8 cellular contexts compared by ENCODE assay signal in genomic region chr1:145094655-145095211, GRCh38. TPM values are rescaled to one million over a fixed set of nuclear protein-coding genes. Genes with fewer than 3 reads are reported as not detected.
A peak's percentile ranks its signal among the peaks of the same experiment; 100 is the strongest.
DNase-seq lines count a peak whose midpoint lies in the region; ATAC-seq and TF ChIP-seq lines count a peak whose summit lies in the region.
"Not testable (repeated sequence)": the region's sequence is repeated elsewhere in the genome, so short reads cannot be mapped to it uniquely, and the experiment has no call there.

No MANE protein-coding gene starts in this region.

- not testable (repeated sequence) for H3K9me3 ChIP-seq in CD8-positive, alpha-beta T cell (ENCODE audit: low read length); OCI-LY7 (ENCODE audit: low read length)

- not testable (repeated sequence) for H3K79me2 ChIP-seq in OCI-LY7 (ENCODE audit: insufficient read depth, low read depth, low read length)

- not testable (repeated sequence) for H3K27me3 ChIP-seq in CD8-positive, alpha-beta T cell (ENCODE audit: insufficient read depth, low read length)

- not testable (repeated sequence) for TF ChIP-seq CTCF in CD8-positive, alpha-beta T cell (IDR thresholded peaks at IDR 0.05); OCI-LY7 (conservative IDR thresholded peaks at IDR 0.05; ENCODE audit: low read length); fibroblast of pulmonary artery (IDR thresholded peaks at IDR 0.05; ENCODE audit: low read length, missing control alignments); mesothelial cell of epicardium (IDR thresholded peaks at IDR 0.05; ENCODE audit: unreplicated experiment)

- ATAC-seq in CD8-positive, alpha-beta T cell: peak; percentile 0
- ATAC-seq in GM21390 (IDR thresholded peaks at IDR 0.05; ENCODE audit: unreplicated experiment): peak; percentile 5
- peak; percentile 7 for ATAC-seq in HG03045 (IDR thresholded peaks at IDR 0.05; ENCODE audit: unreplicated experiment)

- not testable (repeated sequence) for BruUV-seq in OCI-LY7 (replicated peaks; lab: Mats Ljungman, UMichigan)

- H3K27me3 Mint-ChIP-seq in CD8-positive, alpha-beta T cell (ENCODE audit: low read depth); mesothelial cell of epicardium (ENCODE audit: low read depth): not testable (repeated sequence)

- H3K4me1 Mint-ChIP-seq in CD8-positive, alpha-beta T cell (ENCODE audit: low read depth); mesothelial cell of epicardium: not testable (repeated sequence)

- H3K9me2 ChIP-seq in OCI-LY7 (ENCODE audit: insufficient read depth, low read length): not testable (repeated sequence)

- peak in 1 of 7 experiments; percentile 14 for DNase-seq in CD8-positive, alpha-beta T cell
- DNase-seq in OCI-LY7 (ENCODE audit: low spot score); fibroblast of pulmonary artery (ENCODE audit: low read depth): not testable (repeated sequence)
- peak; percentile 3 for DNase-seq in activated naive CD4-positive, alpha-beta T cell treated with Interleukin-2 at 50 U/mL for 16 hours
- DNase-seq in mesothelial cell of epicardium (ENCODE audit: low spot score in 2 of 2, unreplicated experiment in 2 of 2): peak in 1 of 2 experiments; percentile 41
- peak; percentile 27 for DNase-seq in stimulated activated CD8-positive, alpha-beta memory T cell treated with anti-CD3 and anti-CD28 coated beads, Interleukin-4, amount 100 ng/mL, for 48 hours

- H3K4me3 Mint-ChIP-seq in CD8-positive, alpha-beta T cell: peak overlapping the region; percentile 55
- H3K4me3 Mint-ChIP-seq in mesothelial cell of epicardium: peak overlapping the region; percentile 54

- not testable (repeated sequence) for H3K4me3 ChIP-seq in CD8-positive, alpha-beta T cell (ENCODE audit: low read depth, low read length)
- H3K4me3 ChIP-seq in OCI-LY7 (ENCODE audit: low read depth, low read length, poor library complexity, severe bottlenecking): peak overlapping the region; percentile 61
- peak overlapping the region; percentile 49 for H3K4me3 ChIP-seq in fibroblast of pulmonary artery (replicated peaks; ENCODE audit: low read depth, low read length)

- not testable (repeated sequence) for H3K4me1 ChIP-seq in CD8-positive, alpha-beta T cell (ENCODE audit: insufficient read depth, low read length); OCI-LY7 (ENCODE audit: insufficient read depth, low read length, poor library complexity, severe bottlenecking)

- H3K27ac ChIP-seq in CD8-positive, alpha-beta T cell (ENCODE audit: low read depth, low read length); OCI-LY7 (ENCODE audit: low read depth, low read length, poor library complexity, severe bottlenecking): not testable (repeated sequence)

- POLR2A ChIA-PET in CD8-positive, alpha-beta T cell (lab: Charles Lee); OCI-LY7 (lab: Charles Lee): not testable (repeated sequence)

- CTCF ChIA-PET in CD8-positive, alpha-beta T cell (lab: Charles Lee); OCI-LY7 (lab: Charles Lee; ENCODE audit: unreplicated experiment): not testable (repeated sequence)

- not testable (repeated sequence) for H4K20me1 ChIP-seq in OCI-LY7 (ENCODE audit: insufficient read depth, low read length)

- not testable (repeated sequence) for H3K9me3 Mint-ChIP-seq in CD8-positive, alpha-beta T cell; mesothelial cell of epicardium

- not testable (repeated sequence) for H3K36me3 ChIP-seq in CD8-positive, alpha-beta T cell (ENCODE audit: insufficient read depth, low read length); OCI-LY7 (ENCODE audit: insufficient read depth, low read length)

- H3K27ac Mint-ChIP-seq in CD8-positive, alpha-beta T cell; mesothelial cell of epicardium: not testable (repeated sequence)

- not testable (repeated sequence) for H3K36me3 Mint-ChIP-seq in CD8-positive, alpha-beta T cell; mesothelial cell of epicardium

- intact Hi-C loops in CD8-positive, alpha-beta T cell (cut with DNase I, micrococcal nuclease); OCI-LY7 (cut with micrococcal nuclease; ENCODE audit: unreplicated experiment): not testable (repeated sequence)

- not testable (repeated sequence) for H3K4me2 ChIP-seq in OCI-LY7 (ENCODE audit: low read length)

- H2AFZ ChIP-seq in OCI-LY7 (ENCODE audit: low read length): not testable (repeated sequence)

RNA-seq across cellular contexts. Expression of gene SRGAP2B, which starts 0.4 kb away (rescaled TPM):
- 1 to 10 TPM; 4.8 TPM for total RNA-seq in CD8-positive, alpha-beta T cell
- total RNA-seq in OCI-LY7 (2014; rRNA removed; shearing (Covaris generic)): 17.7 and 22.1 TPM in 2 replicates
- total RNA-seq in OCI-LY7 (2022): 36.5 and 46.7 TPM in 2 replicates
- total RNA-seq in mesothelial cell of epicardium: 24.8 to 26.3 TPM (median 25.8 TPM) in 3 replicates

RNA-seq across cellular contexts. Expression of gene FAM72D, which starts 1.0 kb away (rescaled TPM):
- not detected for total RNA-seq in CD8-positive, alpha-beta T cell
- 14.4 and 21.3 TPM in 2 replicates for total RNA-seq in OCI-LY7 (2014; rRNA removed; shearing (Covaris generic))
- total RNA-seq in OCI-LY7 (2022) (44.5 and 58.9 TPM in 2 replicates), mesothelial cell of epicardium (0.88 to 1.5 TPM (median 1.1 TPM) in 3 replicates)
